Comparison of ENCODE assay signal across 1 cellular context in genomic region chr2:171319164-171319810, GRCh38.
A peak's percentile ranks its signal among the peaks of the same experiment; 100 is the strongest.
TF ChIP-seq lines count a peak whose summit lies in the region.

No MANE protein-coding gene starts in this region.

TF ChIP-seq in H1, 55 proteins besides CTCF, POLR2A, EP300 and RAD21 (continued from another document):
- TF ChIP-seq CHD7 (IDR thresholded peaks at IDR 0.05; ENCODE audit: insufficient replicate concordance, low read length) (peak; percentile 88), BCL11A (IDR thresholded peaks at IDR 0.05; ENCODE audit: low read depth in 2 of 2, low read length in 2 of 2) (no peak), USF2 (IDR thresholded peaks at IDR 0.05; ENCODE audit: low read length) (no peak), NRF1 (IDR thresholded peaks at IDR 0.05; ENCODE audit: low read depth, low read length) (no peak), YY1 (IDR thresholded peaks at IDR 0.05; ENCODE audit: low read depth, low read length) (no peak), CBX5 (IDR thresholded peaks at IDR 0.05; ENCODE audit: low read depth, low read length) (no peak), CREB1 (IDR thresholded peaks at IDR 0.05) (no peak), FOSL1 (IDR thresholded peaks at IDR 0.05; ENCODE audit: insufficient read depth, low read depth, low read length) (no peak), GTF2F1 (IDR thresholded peaks at IDR 0.05; ENCODE audit: borderline replicate concordance, low read depth, low read length) (no peak), BACH1 (IDR thresholded peaks at IDR 0.05; ENCODE audit: low read length) (no peak), TBP (IDR thresholded peaks at IDR 0.05; ENCODE audit: low read depth, low read length) (no peak), TEAD4 (IDR thresholded peaks at IDR 0.05; ENCODE audit: low read depth, low read length) (no peak), EZH2 (IDR thresholded peaks at IDR 0.05; ENCODE audit: low read depth, low read length, severe bottlenecking) (no peak), TAF7 (optimal IDR thresholded peaks at IDR 0.05; ENCODE audit: borderline replicate concordance, low read depth, low read length) (no peak), NANOG (IDR thresholded peaks at IDR 0.05; ENCODE audit: insufficient read depth, low read depth, low read length, poor library complexity, severe bottlenecking) (peak; percentile 89), HDAC2 (IDR thresholded peaks at IDR 0.05; ENCODE audit: borderline replicate concordance in 1 of 2, low read depth in 2 of 2, low read length in 2 of 2) (0 out of 4 replicates have a peak, but pooled peaks of 1 of the 2 experiments have one; percentile 12), TCF12 (IDR thresholded peaks at IDR 0.05; ENCODE audit: low read depth, low read length) (0 out of 2 replicates have a peak, but pooled peaks have one; percentile 4), RNF2 (IDR thresholded peaks at IDR 0.05; ENCODE audit: borderline replicate concordance, low read depth, low read length, missing control alignments, poor library complexity, severe bottlenecking) (no peak), KDM1A (IDR thresholded peaks at IDR 0.05; ENCODE audit: borderline replicate concordance, low read length) (no peak), MAX (IDR thresholded peaks at IDR 0.05) (no peak), E2F6 (IDR thresholded peaks at IDR 0.05) (no peak), JUND (IDR thresholded peaks at IDR 0.05; ENCODE audit: low read length) (peak; percentile 40), ZNF274 (IDR thresholded peaks at IDR 0.05; ENCODE audit: borderline replicate concordance, extremely low read depth, low read length) (no peak), SP1 (IDR thresholded peaks at IDR 0.05; ENCODE audit: low read depth, low read length) (0 out of 2 replicates have a peak, but pooled peaks have one; percentile 8), SIRT6 (IDR thresholded peaks at IDR 0.05; ENCODE audit: low read length) (no peak), EGR1 (IDR thresholded peaks at IDR 0.05; ENCODE audit: borderline replicate concordance, low read depth, low read length) (no peak), GABPA (IDR thresholded peaks at IDR 0.05; ENCODE audit: borderline replicate concordance, insufficient read depth, low read length) (no peak), POLR2AphosphoS5 (IDR thresholded peaks at IDR 0.05; ENCODE audit: low read depth, low read length) (no peak), ATF2 (IDR thresholded peaks at IDR 0.05; ENCODE audit: low read length) (no peak), ASH2L (IDR thresholded peaks at IDR 0.05; ENCODE audit: low read length) (no peak), SP2 (IDR thresholded peaks at IDR 0.05; ENCODE audit: low read length) (no peak), SAP30 (IDR thresholded peaks at IDR 0.05; ENCODE audit: insufficient read depth, insufficient replicate concordance, low read length) (no peak), SIN3A (conservative IDR thresholded peaks at IDR 0.05 in 1 of 2, IDR thresholded peaks at IDR 0.05 in 1 of 2; ENCODE audit: low read depth in 1 of 2, low read length in 2 of 2) (no peak), CEBPB (IDR thresholded peaks at IDR 0.05; ENCODE audit: low read depth, low read length) (no peak), ATF3 (IDR thresholded peaks at IDR 0.05; ENCODE audit: insufficient read depth, low read depth, low read length) (no peak), KDM4A (IDR thresholded peaks at IDR 0.05; ENCODE audit: low read depth, low read length, severe bottlenecking) (no peak)
TF ChIP-seq in H1: peak in this region for 7.
